In genomic region chr19:11483176-11484111, GRCh38 we compare ENCODE assay signal across 10 cellular contexts. TPM values are rescaled to one million over a fixed set of nuclear protein-coding genes. Genes with fewer than 3 reads are reported as not detected.
DNase-seq lines count a peak whose midpoint lies in the region; ATAC-seq and TF ChIP-seq lines count a peak whose summit lies in the region.
"Had no signal": no experiment of that assay in that cellular context is flagged by ENCODE, and none has a peak within 500 bp of the region (broad histone marks: within the 10 kb centered on the region; RNA-seq: fewer than 3 reads in every experiment).

No MANE protein-coding gene starts in this region.

- in situ Hi-C loops in GM13977 (cut with MboI; ENCODE audit: low pct_unique_long_range_greater_than_20kb, low sequenced_read_pairs, unreplicated experiment): no loop called here

- peak overlapping the region in 1 of 3 donors; percentile 29 for H3K27ac Mint-ChIP-seq in CD4-positive, CD25-positive, alpha-beta regulatory T cell
- H3K27ac Mint-ChIP-seq in activated T-helper 1 cell treated with anti-CD3 and anti-CD28 coated beads, Interleukin-12 subunit alpha, Interleukin-12 subunit beta, Interleukin-2, Interleukin-4 antibody, amounts not matched to agents 30 ng/mL and 10 ng/mL and 1 ng/mL, durations not matched to agents 14 hours and 24 hours and 36 hours: peak overlapping the region; percentile 88
- H3K27ac Mint-ChIP-seq in memory B cell: no peak overlapping the region

- H3K9me3 Mint-ChIP-seq in CD4-positive, CD25-positive, alpha-beta regulatory T cell: peaks cover 0 to 9% (median 0%) of the 10 kb centered on the region in 7 donors
- no peaks in the 10 kb centered on the region for H3K9me3 Mint-ChIP-seq in activated T-helper 1 cell treated with anti-CD3 and anti-CD28 coated beads, Interleukin-12 subunit alpha, Interleukin-12 subunit beta, Interleukin-2, Interleukin-4 antibody, amounts not matched to agents 30 ng/mL and 10 ng/mL and 1 ng/mL, durations not matched to agents 14 hours and 24 hours and 36 hours
- peaks cover 1% of the 10 kb centered on the region for H3K9me3 Mint-ChIP-seq in memory B cell

- no peak for TF ChIP-seq CTCF in GM13977 (IDR thresholded peaks at IDR 0.05; ENCODE audit: extremely low read depth, insufficient read depth, missing control alignments)

- H3K4me3 ChIP-seq in CD4-positive, CD25-positive, alpha-beta regulatory T cell (ENCODE audit: low read depth, low read length): no peak overlapping the region

- H3K27me3 ChIP-seq in CD4-positive, CD25-positive, alpha-beta regulatory T cell (ENCODE audit: control insufficient read depth, insufficient read depth, low read length): no peaks in the 10 kb centered on the region

- H3K4me1 Mint-ChIP-seq in CD4-positive, CD25-positive, alpha-beta regulatory T cell: peaks cover 0 to 31% (median 13%) of the 10 kb centered on the region in 4 donors
- peaks cover 16% of the 10 kb centered on the region for H3K4me1 Mint-ChIP-seq in activated T-helper 1 cell treated with anti-CD3 and anti-CD28 coated beads, Interleukin-12 subunit alpha, Interleukin-12 subunit beta, Interleukin-2, Interleukin-4 antibody, amounts not matched to agents 30 ng/mL and 10 ng/mL and 1 ng/mL, durations not matched to agents 14 hours and 24 hours and 36 hours (ENCODE audit: low read depth)
- peaks cover 19% of the 10 kb centered on the region for H3K4me1 Mint-ChIP-seq in memory B cell

- H3K36me3 ChIP-seq in CD4-positive, CD25-positive, alpha-beta regulatory T cell (ENCODE audit: control insufficient read depth, insufficient read depth, low read length): no peaks in the 10 kb centered on the region

- no peaks in the 10 kb centered on the region for H3K9me3 ChIP-seq in CD4-positive, CD25-positive, alpha-beta regulatory T cell (ENCODE audit: control insufficient read depth in 2 of 2, low read length in 2 of 2)

- intact Hi-C loops in activated T-helper 1 cell treated with anti-CD3 and anti-CD28 coated beads, Interleukin-12 subunit alpha, Interleukin-12 subunit beta, Interleukin-2, Interleukin-4 antibody, amounts not matched to agents 30 ng/mL and 10 ng/mL and 1 ng/mL, durations not matched to agents 14 hours and 24 hours and 36 hours (cut with micrococcal nuclease): loop anchor here (2.0 to 5.0 kb wide), 3 partner anchors 61 to 346 kb away; partner anchors contain the start of genes CCDC159 and TMEM205

- DNase-seq in CD4-positive, CD25-positive, alpha-beta regulatory T cell: no peak
- DNase-seq in GM13977 (ENCODE audit: low spot score) (peak; percentile 40), memory B cell (ENCODE audit: low spot score in 2 of 2) (no peak), NOMO-1 treated with DMSO at 0.1 percent for 48 hours (lab: John Stamatoyannopoulos, UW; ENCODE audit: unreplicated experiment) (no peak), H4 (ENCODE audit: low spot score) (no peak), globus pallidus (ENCODE audit: low spot score) (no peak)
- DNase-seq in activated T-helper 1 cell treated with anti-CD3 and anti-CD28 coated beads, Interleukin-12 subunit alpha, Interleukin-12 subunit beta, Interleukin-2, Interleukin-4 antibody, amounts not matched to agents 30 ng/mL and 10 ng/mL and 1 ng/mL, durations not matched to agents 14 hours and 24 hours and 36 hours (ENCODE audit: low spot score): no peak

- peaks cover 30% of the 10 kb centered on the region for H3K27me3 Mint-ChIP-seq in CD4-positive, CD25-positive, alpha-beta regulatory T cell
- peaks cover 18% of the 10 kb centered on the region for H3K27me3 Mint-ChIP-seq in activated T-helper 1 cell treated with anti-CD3 and anti-CD28 coated beads, Interleukin-12 subunit alpha, Interleukin-12 subunit beta, Interleukin-2, Interleukin-4 antibody, amounts not matched to agents 30 ng/mL and 10 ng/mL and 1 ng/mL, durations not matched to agents 14 hours and 24 hours and 36 hours (ENCODE audit: insufficient read depth)
- peaks cover 9% of the 10 kb centered on the region for H3K27me3 Mint-ChIP-seq in memory B cell

- no peak for ATAC-seq in CD4-positive, CD25-positive, alpha-beta regulatory T cell (ENCODE audit: low read depth in 2 of 2)
- ATAC-seq in memory B cell (ENCODE audit: low read depth): no peak

- peaks cover 40% of the 10 kb centered on the region for H3K4me1 ChIP-seq in CD4-positive, CD25-positive, alpha-beta regulatory T cell (ENCODE audit: control insufficient read depth, insufficient read depth, low read length, poor library complexity, severe bottlenecking)

- peaks cover 7% of the 10 kb centered on the region for H3K36me3 Mint-ChIP-seq in CD4-positive, CD25-positive, alpha-beta regulatory T cell
- H3K36me3 Mint-ChIP-seq in activated T-helper 1 cell treated with anti-CD3 and anti-CD28 coated beads, Interleukin-12 subunit alpha, Interleukin-12 subunit beta, Interleukin-2, Interleukin-4 antibody, amounts not matched to agents 30 ng/mL and 10 ng/mL and 1 ng/mL, durations not matched to agents 14 hours and 24 hours and 36 hours (ENCODE audit: low read depth): peaks cover 7% of the 10 kb centered on the region
- H3K36me3 Mint-ChIP-seq in memory B cell: peaks cover 9% of the 10 kb centered on the region

- peak overlapping the region; percentile 41 to 82 (median 72) for H3K4me3 Mint-ChIP-seq in CD4-positive, CD25-positive, alpha-beta regulatory T cell
- H3K4me3 Mint-ChIP-seq in activated T-helper 1 cell treated with anti-CD3 and anti-CD28 coated beads, Interleukin-12 subunit alpha, Interleukin-12 subunit beta, Interleukin-2, Interleukin-4 antibody, amounts not matched to agents 30 ng/mL and 10 ng/mL and 1 ng/mL, durations not matched to agents 14 hours and 24 hours and 36 hours: peak overlapping the region; percentile 82
- H3K4me3 Mint-ChIP-seq in memory B cell: peak overlapping the region; percentile 48

- H3K27ac ChIP-seq in CD4-positive, CD25-positive, alpha-beta regulatory T cell (ENCODE audit: insufficient read depth, low read length, poor library complexity, severe bottlenecking): peak overlapping the region; percentile 47
- H3K27ac ChIP-seq: HL-60 had no signal

RNA-seq across cellular contexts. Expression of gene ELAVL3, which starts 2.6 kb away (rescaled TPM):
- total RNA-seq in CD4-positive, CD25-positive, alpha-beta regulatory T cell: not detected
- not detected for polyA plus RNA-seq in CD4-positive, CD25-positive, alpha-beta regulatory T cell
- total RNA-seq in activated T-helper 1 cell treated with anti-CD3 and anti-CD28 coated beads, Interleukin-12 subunit alpha, Interleukin-12 subunit beta, Interleukin-2, Interleukin-4 antibody, amounts not matched to agents 30 ng/mL and 10 ng/mL and 1 ng/mL, durations not matched to agents 14 hours and 24 hours and 36 hours: 0.34 TPM in 1 of 2 replicates, not detected in the other
- not detected in 2 replicates for total RNA-seq in H4 (2014; rRNA removed; shearing (Covaris generic))
- total RNA-seq: M059J, RPMI7951 had no signal

RNA-seq across cellular contexts. Expression of gene ZNF653, which starts 22.2 kb away (rescaled TPM):
- 12.2 TPM for total RNA-seq in CD4-positive, CD25-positive, alpha-beta regulatory T cell
- polyA plus RNA-seq in CD4-positive, CD25-positive, alpha-beta regulatory T cell: 1 to 10 TPM; 1.3 to 2.9 (median 2.6) TPM
- total RNA-seq in activated T-helper 1 cell treated with anti-CD3 and anti-CD28 coated beads, Interleukin-12 subunit alpha, Interleukin-12 subunit beta, Interleukin-2, Interleukin-4 antibody, amounts not matched to agents 30 ng/mL and 10 ng/mL and 1 ng/mL, durations not matched to agents 14 hours and 24 hours and 36 hours: 19.9 and 23.1 TPM in 2 replicates
- total RNA-seq in H4 (2014; rRNA removed; shearing (Covaris generic)): 4.6 and 9.8 TPM in 2 replicates

RNA-seq across cellular contexts. Expression of gene ECSIT, which starts 45.5 kb away (rescaled TPM):
- total RNA-seq in CD4-positive, CD25-positive, alpha-beta regulatory T cell: 39.3 TPM
- polyA plus RNA-seq in CD4-positive, CD25-positive, alpha-beta regulatory T cell: 10 to 100 TPM; 27.3 to 39.2 (median 36.1) TPM
- 37.3 and 38.8 TPM in 2 replicates for total RNA-seq in activated T-helper 1 cell treated with anti-CD3 and anti-CD28 coated beads, Interleukin-12 subunit alpha, Interleukin-12 subunit beta, Interleukin-2, Interleukin-4 antibody, amounts not matched to agents 30 ng/mL and 10 ng/mL and 1 ng/mL, durations not matched to agents 14 hours and 24 hours and 36 hours
- 43.0 and 47.5 TPM in 2 replicates for total RNA-seq in H4 (2014; rRNA removed; shearing (Covaris generic))

RNA-seq across cellular contexts. Expression of gene PRKCSH, which starts 48.0 kb away (rescaled TPM):
- total RNA-seq in CD4-positive, CD25-positive, alpha-beta regulatory T cell: 244 TPM
- polyA plus RNA-seq in CD4-positive, CD25-positive, alpha-beta regulatory T cell: 10 to 100 TPM; 29.0 to 38.0 (median 31.5) TPM
- total RNA-seq in activated T-helper 1 cell treated with anti-CD3 and anti-CD28 coated beads, Interleukin-12 subunit alpha, Interleukin-12 subunit beta, Interleukin-2, Interleukin-4 antibody, amounts not matched to agents 30 ng/mL and 10 ng/mL and 1 ng/mL, durations not matched to agents 14 hours and 24 hours and 36 hours: 322 and 334 TPM in 2 replicates
- total RNA-seq in H4 (2014; rRNA removed; shearing (Covaris generic)): 40.7 and 54.9 TPM in 2 replicates

RNA-seq across cellular contexts. Expression of gene ODAD3, which starts 48.5 kb away (rescaled TPM):
- total RNA-seq in CD4-positive, CD25-positive, alpha-beta regulatory T cell: not detected
- not detected for polyA plus RNA-seq in CD4-positive, CD25-positive, alpha-beta regulatory T cell
- not detected in 2 replicates for total RNA-seq in activated T-helper 1 cell treated with anti-CD3 and anti-CD28 coated beads, Interleukin-12 subunit alpha, Interleukin-12 subunit beta, Interleukin-2, Interleukin-4 antibody, amounts not matched to agents 30 ng/mL and 10 ng/mL and 1 ng/mL, durations not matched to agents 14 hours and 24 hours and 36 hours
- 0.99 and 1.7 TPM in 2 replicates for total RNA-seq in H4 (2014; rRNA removed; shearing (Covaris generic))
